ENCODE assay signal across 28 cellular contexts in the genomic region with DNA sequence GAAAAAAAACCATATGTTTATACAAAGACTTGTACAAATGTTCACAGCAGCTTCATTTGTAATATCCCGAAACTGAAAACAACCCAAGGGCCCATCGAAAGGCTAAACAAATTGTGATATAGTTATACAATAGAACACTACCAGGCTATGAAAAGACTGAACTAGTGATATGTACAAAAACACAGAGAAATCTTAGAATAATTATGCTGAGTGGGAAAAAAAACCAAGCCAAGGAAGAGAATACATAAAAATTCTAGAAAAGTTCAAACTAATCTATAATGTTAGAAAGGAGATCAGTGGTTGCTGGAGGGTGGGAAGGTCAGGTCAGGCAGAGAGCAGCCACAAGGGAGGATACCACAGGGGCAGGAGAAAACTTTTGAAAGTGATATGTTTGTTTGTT. TPM values are rescaled to one million over a fixed set of nuclear protein-coding genes. Genes with fewer than 3 reads are reported as not detected.
"Had no signal": no experiment of that assay in that cellular context is flagged by ENCODE, and none has a peak within 500 bp of the region (broad histone marks: within the 10 kb centered on the region; RNA-seq: fewer than 3 reads in every experiment).

No MANE protein-coding gene starts in this region.

- H3K9me3 ChIP-seq: stomach, suprapubic skin, testis, thoracic aorta, thyroid gland, tibial artery, tibial nerve, upper lobe of left lung, upper lobe of right lung, uterus, vagina had no signal

- H3K27ac ChIP-seq: stomach, suprapubic skin, testis, thoracic aorta, thyroid gland, tibial artery, tibial nerve, upper lobe of left lung, upper lobe of right lung, uterus, vagina had no signal

- H3K36me3 ChIP-seq: stomach, suprapubic skin, thoracic aorta, thyroid gland, tibial artery, tibial nerve, upper lobe of left lung, upper lobe of right lung, uterus, vagina had no signal

- FAIRE-seq: urothelium cell line had no signal

- H3K4me1 Mint-ChIP-seq: stimulated activated effector memory CD8-positive, alpha-beta T cell treated with anti-CD3 and anti-CD28 coated beads, Interleukin-12 subunit alpha, Interleukin-12 subunit beta, amount 100 ng/mL, for 72 hours; stimulated activated naive CD8-positive, alpha-beta T cell treated with anti-CD3 and anti-CD28 coated beads, Interleukin-15, amount 100 ng/mL, for 72 hours had no signal

- H3K27me3 ChIP-seq: suprapubic skin, testis, thyroid gland, tibial nerve, upper lobe of left lung, upper lobe of right lung, uterus, vagina had no signal

- H3K36me3 Mint-ChIP-seq: stimulated activated effector memory CD8-positive, alpha-beta T cell treated with anti-CD3 and anti-CD28 coated beads, Interleukin-12 subunit alpha, Interleukin-12 subunit beta, amount 100 ng/mL, for 72 hours; stimulated activated memory B cell treated with anti-CD40 and anti-IgM and Interleukin-4, amounts not matched to agents 10 μg/mL and 1 μg/mL and 100 μg/mL, for 72 hours; stimulated activated naive B cell treated with anti-CD40 and anti-IgM and Interleukin-4, amounts not matched to agents 10 μg/mL and 1 μg/mL and 100 μg/mL, for 72 hours; type B pancreatic cell had no signal

- H3K4me3 ChIP-seq: stomach, suprapubic skin, testis, thoracic aorta, thyroid gland, tibial artery, tibial nerve, upper lobe of left lung, upper lobe of right lung, uterus, vagina had no signal

- H3K4me3 Mint-ChIP-seq: stimulated activated effector memory CD8-positive, alpha-beta T cell treated with anti-CD3 and anti-CD28 coated beads, Interleukin-12 subunit alpha, Interleukin-12 subunit beta, amount 100 ng/mL, for 72 hours; stimulated activated memory B cell treated with anti-CD40 and anti-IgM and Interleukin-4, amounts not matched to agents 10 μg/mL and 1 μg/mL and 100 μg/mL, for 72 hours; stimulated activated naive B cell treated with anti-CD40 and anti-IgM and Interleukin-4, amounts not matched to agents 10 μg/mL and 1 μg/mL and 100 μg/mL, for 72 hours; stimulated activated naive CD8-positive, alpha-beta T cell treated with anti-CD3 and anti-CD28 coated beads, Interleukin-15, amount 100 ng/mL, for 72 hours; stimulated activated naive CD8-positive, alpha-beta T cell treated with anti-CD3 and anti-CD28 coated beads, Interleukin-15, Interleukin-2, amounts not matched to agents 100 ng/mL and 50 ng/mL, for 24 hours; type B pancreatic cell had no signal

- H3K4me1 ChIP-seq: stomach, suprapubic skin, testis, thyroid gland, tibial artery, tibial nerve, upper lobe of left lung, upper lobe of right lung, uterus, vagina had no signal

- ATAC-seq: stimulated activated effector memory CD8-positive, alpha-beta T cell treated with anti-CD3 and anti-CD28 coated beads, Interleukin-12 subunit alpha, Interleukin-12 subunit beta, amount 100 ng/mL, for 72 hours; stimulated activated memory B cell treated with anti-CD40 and anti-IgM and Interleukin-4, amounts not matched to agents 10 μg/mL and 1 μg/mL and 100 μg/mL, for 72 hours; stimulated activated naive B cell treated with anti-CD40 and anti-IgM and Interleukin-4, amounts not matched to agents 10 μg/mL and 1 μg/mL and 100 μg/mL, for 72 hours; stimulated activated naive CD8-positive, alpha-beta T cell treated with anti-CD3 and anti-CD28 coated beads, Interleukin-15, amount 100 ng/mL, for 72 hours; stimulated activated naive CD8-positive, alpha-beta T cell treated with anti-CD3 and anti-CD28 coated beads, Interleukin-15, Interleukin-2, amounts not matched to agents 100 U/mL and 50 U/mL, for 24 hours; upper lobe of right lung had no signal

- H3K27ac Mint-ChIP-seq: stimulated activated effector memory CD8-positive, alpha-beta T cell treated with anti-CD3 and anti-CD28 coated beads, Interleukin-12 subunit alpha, Interleukin-12 subunit beta, amount 100 ng/mL, for 72 hours; stimulated activated memory B cell treated with anti-CD40 and anti-IgM and Interleukin-4, amounts not matched to agents 10 μg/mL and 1 μg/mL and 100 μg/mL, for 72 hours; stimulated activated naive B cell treated with anti-CD40 and anti-IgM and Interleukin-4, amounts not matched to agents 10 μg/mL and 1 μg/mL and 100 μg/mL, for 72 hours; stimulated activated naive CD8-positive, alpha-beta T cell treated with anti-CD3 and anti-CD28 coated beads, Interleukin-15, Interleukin-2, amounts not matched to agents 100 ng/mL and 50 ng/mL, for 24 hours; type B pancreatic cell had no signal

- DNase-seq: stimulated activated CD4-positive, alpha-beta T cell treated with anti-CD3 and anti-CD28 coated beads, Interleukin-2, amount 100 ng/mL, for 48 hours; stimulated activated CD4-positive, alpha-beta T cell treated with anti-CD3 and anti-CD28 coated beads, Interleukin-4, amount 100 ng/mL, for 1 hour; stimulated activated CD4-positive, alpha-beta T cell treated with anti-CD3 and anti-CD28 coated beads, Interleukin-4, amount 100 ng/mL, for 24 hours; stimulated activated CD4-positive, alpha-beta T cell treated with anti-CD3 and anti-CD28 coated beads, Interleukin-4, amount 100 ng/mL, for 4 hours; stimulated activated CD8-positive, alpha-beta memory T cell treated with anti-CD3 and anti-CD28 coated beads, Interleukin-4, amount 100 ng/mL, for 48 hours; stimulated activated naive B cell treated with anti-CD40 and anti-IgM and Interleukin-4, amounts not matched to agents 10 μg/mL and 1 μg/mL and 100 μg/mL, for 72 hours; stimulated activated naive CD4-positive, alpha-beta T cell; stimulated activated naive CD4-positive, alpha-beta T cell treated with Interleukin-2 at 50 U/mL for 16 hours; stimulated activated naive CD8-positive, alpha-beta T cell treated with anti-CD3 and anti-CD28 coated beads, Interleukin-15, amount 100 ng/mL, for 72 hours; stimulated activated naive CD8-positive, alpha-beta T cell treated with anti-CD3 and anti-CD28 coated beads, Interleukin-15, Interleukin-2, amounts not matched to agents 100 U/mL and 50 U/mL, for 24 hours; stomach; substantia nigra; testis; thyroid gland; tibial artery; trophoblast cell; upper lobe of left lung; upper lobe of right lung; uterus had no signal

- H3K9me3 Mint-ChIP-seq: stimulated activated effector memory CD8-positive, alpha-beta T cell treated with anti-CD3 and anti-CD28 coated beads, Interleukin-12 subunit alpha, Interleukin-12 subunit beta, amount 100 ng/mL, for 72 hours; stimulated activated memory B cell treated with anti-CD40 and anti-IgM and Interleukin-4, amounts not matched to agents 10 μg/mL and 1 μg/mL and 100 μg/mL, for 72 hours; stimulated activated naive B cell treated with anti-CD40 and anti-IgM and Interleukin-4, amounts not matched to agents 10 μg/mL and 1 μg/mL and 100 μg/mL, for 72 hours; stimulated activated naive CD8-positive, alpha-beta T cell treated with anti-CD3 and anti-CD28 coated beads, Interleukin-15, amount 100 ng/mL, for 72 hours; stimulated activated naive CD8-positive, alpha-beta T cell treated with anti-CD3 and anti-CD28 coated beads, Interleukin-15, Interleukin-2, amounts not matched to agents 100 ng/mL and 50 ng/mL, for 24 hours; type B pancreatic cell had no signal

RNA-seq across cellular contexts. Expression of gene PABPC3, which starts 7.8 kb away (rescaled TPM):
- total RNA-seq: thoracic aorta, vagina had no signal
